Comparison of ENCODE assay signal across 29 cellular contexts in genomic region chr22:31461699-31462098, GRCh38.
"Had no signal": no experiment of that assay in that cellular context is flagged by ENCODE, and none has a peak within 500 bp of the region (broad histone marks: within the 10 kb centered on the region; RNA-seq: fewer than 3 reads in every experiment).

No MANE protein-coding gene starts in this region.

- H3K9me3 Mint-ChIP-seq: activated CD4-positive, alpha-beta memory T cell treated with anti-CD3 and anti-CD28 coated beads for 36 hours; activated CD4-positive, alpha-beta T cell treated with anti-CD3 and anti-CD28 coated beads, Interleukin-2, amount 10 ng/mL, durations not matched to agents 24 days and 14 days; activated naive CD4-positive, alpha-beta T cell treated with anti-CD3 and anti-CD28 coated beads, Interleukin-2, amount 10 ng/mL, durations not matched to agents 7 days and 5 days; activated T-cell treated with anti-CD3 and anti-CD28 coated beads, Interleukin-2, amount 50 U/mL, for 72 hours; central memory CD8-positive, alpha-beta T cell; dendritic cell treated with granulocyte-macrophage colony-stimulating factor and Interleukin-4, amounts not matched to agents 40 ng/mL and 50 ng/mL, for 4 days; endodermal cell had no signal

- H3K27me3 ChIP-seq: brain microvascular endothelial cell, dorsolateral prefrontal cortex, esophagus muscularis mucosa, foreskin keratinocyte, gastrocnemius medialis, heart left ventricle had no signal

- H3K27ac ChIP-seq: brain microvascular endothelial cell, coronary artery, dorsolateral prefrontal cortex, esophagus muscularis mucosa, foreskin keratinocyte, gastrocnemius medialis, heart left ventricle had no signal

- H3K27me3 Mint-ChIP-seq: activated CD4-positive, alpha-beta memory T cell treated with anti-CD3 and anti-CD28 coated beads for 36 hours; activated CD4-positive, alpha-beta T cell treated with anti-CD3 and anti-CD28 coated beads for 36 hours; activated CD4-positive, alpha-beta T cell treated with anti-CD3 and anti-CD28 coated beads, Interleukin-2, amount 10 ng/mL, durations not matched to agents 24 days and 14 days; activated naive CD4-positive, alpha-beta T cell treated with anti-CD3 and anti-CD28 coated beads, Interleukin-2, amount 10 ng/mL, durations not matched to agents 7 days and 5 days; activated naive CD8-positive, alpha-beta T cell; central memory CD8-positive, alpha-beta T cell; dendritic cell treated with granulocyte-macrophage colony-stimulating factor and Interleukin-4, amounts not matched to agents 40 ng/mL and 50 ng/mL, for 4 days had no signal

- FAIRE-seq: astrocyte, bronchial epithelial cell had no signal

- H3K4me1 Mint-ChIP-seq: activated naive CD4-positive, alpha-beta T cell treated with anti-CD3 and anti-CD28 coated beads, Interleukin-2, amount 10 ng/mL, durations not matched to agents 7 days and 5 days; endodermal cell had no signal

- H3K4me3 Mint-ChIP-seq: activated CD4-positive, alpha-beta memory T cell treated with anti-CD3 and anti-CD28 coated beads for 36 hours; activated CD4-positive, alpha-beta T cell treated with anti-CD3 and anti-CD28 coated beads for 36 hours; activated CD4-positive, alpha-beta T cell treated with anti-CD3 and anti-CD28 coated beads, Interleukin-2, amount 10 ng/mL, durations not matched to agents 24 days and 14 days; activated CD8-positive, alpha-beta T cell treated with anti-CD3 and anti-CD28 coated beads, Interleukin-2, amount 10 ng/mL, durations not matched to agents 7 days and 5 days; activated naive CD4-positive, alpha-beta T cell treated with anti-CD3 and anti-CD28 coated beads, Interleukin-2, amount 10 ng/mL, durations not matched to agents 7 days and 5 days; activated naive CD8-positive, alpha-beta T cell; activated T-cell treated with anti-CD3 and anti-CD28 coated beads, Interleukin-2, amount 50 U/mL, for 72 hours; central memory CD8-positive, alpha-beta T cell; dendritic cell treated with granulocyte-macrophage colony-stimulating factor and Interleukin-4, amounts not matched to agents 40 ng/mL and 50 ng/mL, for 4 days; endodermal cell had no signal

- H3K4me3 ChIP-seq: coronary artery, dorsolateral prefrontal cortex, esophagus muscularis mucosa, gastrocnemius medialis, heart left ventricle had no signal

- H3K4me1 ChIP-seq: esophagus muscularis mucosa, foreskin keratinocyte, gastrocnemius medialis, heart left ventricle had no signal

- H3K27ac Mint-ChIP-seq: activated CD4-positive, alpha-beta memory T cell treated with anti-CD3 and anti-CD28 coated beads for 36 hours; activated CD4-positive, alpha-beta T cell treated with anti-CD3 and anti-CD28 coated beads for 36 hours; activated CD4-positive, alpha-beta T cell treated with anti-CD3 and anti-CD28 coated beads, Interleukin-2, amount 10 ng/mL, durations not matched to agents 24 days and 14 days; activated naive CD4-positive, alpha-beta T cell treated with anti-CD3 and anti-CD28 coated beads, Interleukin-2, amount 10 ng/mL, durations not matched to agents 7 days and 5 days; activated T-cell treated with anti-CD3 and anti-CD28 coated beads, Interleukin-2, amount 50 U/mL, for 72 hours; dendritic cell treated with granulocyte-macrophage colony-stimulating factor and Interleukin-4, amounts not matched to agents 40 ng/mL and 50 ng/mL, for 4 days; endodermal cell had no signal

- H3K9me3 ChIP-seq: esophagus muscularis mucosa, gastrocnemius medialis, heart left ventricle had no signal

- DNase-seq: activated CD4-positive, alpha-beta memory T cell treated with anti-CD3 and anti-CD28 coated beads for 36 hours; activated CD4-positive, alpha-beta T cell treated with anti-CD3 and anti-CD28 coated beads for 36 hours; activated CD4-positive, alpha-beta T cell treated with anti-CD3 and anti-CD28 coated beads, Interleukin-2, amount 10 ng/mL, durations not matched to agents 24 days and 14 days; activated CD4-positive, CD25-positive, alpha-beta regulatory T cell; activated CD4-positive, CD25-positive, alpha-beta regulatory T cell treated with anti-CD3 and anti-CD28 coated beads, Interleukin-2, amount 50 U/mL, for 72 hours; activated CD8-positive, alpha-beta T cell treated with anti-CD3 and anti-CD28 coated beads, Interleukin-2, amount 10 ng/mL, durations not matched to agents 7 days and 5 days; activated effector memory CD4-positive, alpha-beta T cell treated with anti-CD3 and anti-CD28 coated beads, Interleukin-2, amount 50 U/mL, for 16 hours; activated naive CD4-positive, alpha-beta T cell treated with anti-CD3 and anti-CD28 coated beads, Interleukin-2, amount 10 ng/mL, durations not matched to agents 7 days and 5 days; activated T-cell treated with anti-CD3 and anti-CD28 coated beads, Interleukin-2, amount 50 U/mL, for 1 hour; activated T-cell treated with anti-CD3 and anti-CD28 coated beads, Interleukin-2, amount 50 U/mL, for 72 hours; amniotic stem cell; anterior cingulate cortex; brain microvascular endothelial cell; dorsolateral prefrontal cortex; effector memory CD4-positive, alpha-beta T cell; endodermal cell; erythroblast; foreskin keratinocyte; gastrocnemius medialis; glutamatergic neuron; heart left ventricle; T-helper 2 cell had no signal

- ATAC-seq: activated CD4-positive, alpha-beta T cell treated with anti-CD3 and anti-CD28 coated beads for 36 hours; activated CD8-positive, alpha-beta T cell treated with anti-CD3 and anti-CD28 coated beads, Interleukin-2, amount 10 ng/mL, durations not matched to agents 7 days and 5 days; activated T-cell treated with anti-CD3 and anti-CD28 coated beads, Interleukin-2, amount 50 U/mL, for 72 hours; foreskin keratinocyte; gastrocnemius medialis; heart left ventricle had no signal
